In genomic region chr10:109886037-109886787, GRCh38 we compare ENCODE assay signal across 15 cellular contexts. TPM values are rescaled to one million over a fixed set of nuclear protein-coding genes. Genes with fewer than 3 reads are reported as not detected.
A peak's percentile ranks its signal among the peaks of the same experiment; 100 is the strongest.
DNase-seq lines count a peak whose midpoint lies in the region; ATAC-seq and TF ChIP-seq lines count a peak whose summit lies in the region.
"Had no signal": no experiment of that assay in that cellular context is flagged by ENCODE, and none has a peak within 500 bp of the region (broad histone marks: within the 10 kb centered on the region; RNA-seq: fewer than 3 reads in every experiment).

No MANE protein-coding gene starts in this region.

- H3K36me3 ChIP-seq in CD4-positive, alpha-beta memory T cell (ENCODE audit: insufficient read depth, low read length): peaks cover 62% of the 10 kb centered on the region
- H3K36me3 ChIP-seq in upper lobe of right lung: peaks cover 77% of the 10 kb centered on the region

- POLR2A ChIA-PET in CD4-positive, alpha-beta memory T cell (lab: Charles Lee; ENCODE audit: partially characterized antibody): interaction anchor here (0.6 kb wide), 1 partner anchor 48 kb away, joined by 3 read pairs; no protein-coding TSS in a partner anchor

- no peaks in the 10 kb centered on the region for H3K27me3 ChIP-seq in CD4-positive, alpha-beta memory T cell (ENCODE audit: insufficient read depth, low read length)
- no peaks in the 10 kb centered on the region for H3K27me3 ChIP-seq in upper lobe of right lung
- H3K27me3 ChIP-seq: foreskin keratinocyte, SJSA1 had no signal

- peak overlapping the region in 5 of 7 donors; percentile 15 to 84 (median 58) for H3K27ac Mint-ChIP-seq in CD4-positive, alpha-beta memory T cell
- H3K27ac Mint-ChIP-seq in activated T-helper 17 cell treated with anti-CD3 and anti-CD28 coated beads, Interleukin-2, amount 50 U/mL, for 72 hours: peak overlapping the region; percentile 67
- H3K27ac Mint-ChIP-seq in natural killer cell (peak overlapping the region; percentile 5 to 22), progenitor cell of endocrine pancreas (no peak overlapping the region)

- CTCF ChIA-PET in CD4-positive, alpha-beta memory T cell (lab: Charles Lee; ENCODE audit: partially characterized antibody): interaction anchor here (3.0 kb wide), 1 partner anchor 24 kb away, joined by 12 read pairs; no protein-coding TSS in a partner anchor

- H3K4me3 Mint-ChIP-seq in CD4-positive, alpha-beta memory T cell: no peak overlapping the region
- H3K4me3 Mint-ChIP-seq in activated T-helper 17 cell treated with anti-CD3 and anti-CD28 coated beads, Interleukin-2, amount 50 U/mL, for 72 hours: peak overlapping the region; percentile 45
- no peak overlapping the region for H3K4me3 Mint-ChIP-seq in natural killer cell
- H3K4me3 Mint-ChIP-seq in progenitor cell of endocrine pancreas (ENCODE audit: low read depth): no peak overlapping the region

- no peak overlapping the region for H3K4me3 ChIP-seq in CD4-positive, alpha-beta memory T cell (ENCODE audit: low read length in 2 of 2)
- H3K4me3 ChIP-seq in upper lobe of right lung: no peak overlapping the region
- H3K4me3 ChIP-seq: SJSA1 had no signal

- peaks cover 50 to 87% of the 10 kb centered on the region in 2 donors for H3K36me3 Mint-ChIP-seq in CD4-positive, alpha-beta memory T cell
- peaks cover 99% of the 10 kb centered on the region for H3K36me3 Mint-ChIP-seq in activated T-helper 17 cell treated with anti-CD3 and anti-CD28 coated beads, Interleukin-2, amount 50 U/mL, for 72 hours (ENCODE audit: low read depth)
- peaks cover 10% of the 10 kb centered on the region for H3K36me3 Mint-ChIP-seq in natural killer cell
- peaks cover 16% of the 10 kb centered on the region for H3K36me3 Mint-ChIP-seq in progenitor cell of endocrine pancreas (ENCODE audit: insufficient read depth)

- intact Hi-C loops in CD4-positive, alpha-beta memory T cell (cut with micrococcal nuclease): loop anchor here (10.0 kb wide), 1 partner anchor 129 kb away; no protein-coding TSS in a partner anchor
- intact Hi-C loops in natural killer cell (cut with micrococcal nuclease): loop anchor here (5.0 to 10.0 kb wide), 2 partner anchors 36 to 219 kb away; partner anchors contain the start of gene XPNPEP1
- intact Hi-C loops in upper lobe of right lung (cut with DNase I): loop anchor here (10.0 kb wide), 1 partner anchor 99 kb away; no protein-coding TSS in a partner anchor

- ATAC-seq in activated T-helper 17 cell treated with anti-CD3 and anti-CD28 coated beads, Interleukin-2, amount 50 U/mL, for 72 hours (replicated peaks): peak; percentile 59
- ATAC-seq in natural killer cell (no peak), upper lobe of right lung (no peak), HG03442 (IDR thresholded peaks at IDR 0.05; ENCODE audit: unreplicated experiment) (no peak)
- ATAC-seq: foreskin keratinocyte had no signal

- DNase-seq in CD4-positive, alpha-beta memory T cell: no peak
- peak; percentile 27 for DNase-seq in M059J (ENCODE audit: low read depth)
- no peak for DNase-seq in natural killer cell
- no peak for DNase-seq in upper lobe of right lung
- DNase-seq in progenitor cell of endocrine pancreas (ENCODE audit: low spot score, unreplicated experiment): no peak
- no peak for DNase-seq in dermis blood vessel endothelial cell
- DNase-seq: activated T-cell treated with anti-CD3 and anti-CD28 coated beads, Interleukin-2, amount 50 U/mL, for 1 hour; AML-193; DND-41; foreskin keratinocyte; NCI-H2029; WERI-Rb-1 had no signal

- H3K4me1 ChIP-seq in CD4-positive, alpha-beta memory T cell (ENCODE audit: insufficient read depth, low read length): peaks cover 8% of the 10 kb centered on the region
- H3K4me1 ChIP-seq in upper lobe of right lung: peaks cover 12% of the 10 kb centered on the region

- no peaks in the 10 kb centered on the region for H3K9me3 Mint-ChIP-seq in CD4-positive, alpha-beta memory T cell
- H3K9me3 Mint-ChIP-seq in activated T-helper 17 cell treated with anti-CD3 and anti-CD28 coated beads, Interleukin-2, amount 50 U/mL, for 72 hours: no peaks in the 10 kb centered on the region
- H3K9me3 Mint-ChIP-seq in natural killer cell (no peaks in the 10 kb centered on the region), progenitor cell of endocrine pancreas (ENCODE audit: low read depth) (no peaks in the 10 kb centered on the region)

- no peak overlapping the region for H3K27ac ChIP-seq in CD4-positive, alpha-beta memory T cell (ENCODE audit: low read depth, low read length)
- no peak overlapping the region for H3K27ac ChIP-seq in upper lobe of right lung
- H3K27ac ChIP-seq: foreskin keratinocyte, SJSA1, WERI-Rb-1 had no signal

- H3K27me3 Mint-ChIP-seq in CD4-positive, alpha-beta memory T cell: no peaks in the 10 kb centered on the region
- no peaks in the 10 kb centered on the region for H3K27me3 Mint-ChIP-seq in activated T-helper 17 cell treated with anti-CD3 and anti-CD28 coated beads, Interleukin-2, amount 50 U/mL, for 72 hours
- H3K27me3 Mint-ChIP-seq in natural killer cell (ENCODE audit: low read depth in 2 of 2) (no peaks in the 10 kb centered on the region), progenitor cell of endocrine pancreas (no peaks in the 10 kb centered on the region)

- TF ChIP-seq CTCF in natural killer cell (IDR thresholded peaks at IDR 0.05): no peak
- TF ChIP-seq CTCF in upper lobe of right lung (IDR thresholded peaks at IDR 0.05): no peak
- no peak for TF ChIP-seq CTCF in progenitor cell of endocrine pancreas (IDR thresholded peaks at IDR 0.05; ENCODE audit: unreplicated experiment)

- no peaks in the 10 kb centered on the region for H3K9me3 ChIP-seq in CD4-positive, alpha-beta memory T cell (ENCODE audit: control insufficient read depth in 1 of 2, low read length in 2 of 2)
- no peaks in the 10 kb centered on the region for H3K9me3 ChIP-seq in upper lobe of right lung
- H3K9me3 ChIP-seq: SJSA1 had no signal

- peaks cover 4 to 39% (median 16%) of the 10 kb centered on the region in 4 donors for H3K4me1 Mint-ChIP-seq in CD4-positive, alpha-beta memory T cell
- peaks cover 37% of the 10 kb centered on the region for H3K4me1 Mint-ChIP-seq in activated T-helper 17 cell treated with anti-CD3 and anti-CD28 coated beads, Interleukin-2, amount 50 U/mL, for 72 hours
- H3K4me1 Mint-ChIP-seq in natural killer cell (peaks cover 14 to 36% of the 10 kb centered on the region in 2 donors), progenitor cell of endocrine pancreas (ENCODE audit: low read depth) (peaks cover 4% of the 10 kb centered on the region)

RNA-seq across cellular contexts. Expression of gene XPNPEP1, which starts 37.1 kb away (rescaled TPM):
- 10 to 100 TPM; 59.0 to 63.3 TPM for total RNA-seq in CD4-positive, alpha-beta memory T cell
- 10 to 100 TPM; 24.7 to 40.0 TPM for polyA plus RNA-seq in CD4-positive, alpha-beta memory T cell
- 93.5 and 96.6 TPM in 2 replicates for total RNA-seq in M059J (2014; rRNA removed; shearing (Covaris generic))
- total RNA-seq in activated T-helper 17 cell treated with anti-CD3 and anti-CD28 coated beads, Interleukin-2, amount 50 U/mL, for 72 hours: 100 to 1,000 TPM in 1 of 2 donors, 10 to 100 TPM in 1; 97.5 to 108 TPM
- total RNA-seq in natural killer cell: 100 to 1,000 TPM; 102 to 118 (median 106) TPM
- total RNA-seq in upper lobe of right lung: 45.2 TPM
- 40.0 and 66.8 TPM in 2 replicates for total RNA-seq in progenitor cell of endocrine pancreas
- total RNA-seq in dermis blood vessel endothelial cell: 180 and 256 TPM in 2 replicates
